Comparison of ENCODE assay signal across 11 cellular contexts in the genomic region with DNA sequence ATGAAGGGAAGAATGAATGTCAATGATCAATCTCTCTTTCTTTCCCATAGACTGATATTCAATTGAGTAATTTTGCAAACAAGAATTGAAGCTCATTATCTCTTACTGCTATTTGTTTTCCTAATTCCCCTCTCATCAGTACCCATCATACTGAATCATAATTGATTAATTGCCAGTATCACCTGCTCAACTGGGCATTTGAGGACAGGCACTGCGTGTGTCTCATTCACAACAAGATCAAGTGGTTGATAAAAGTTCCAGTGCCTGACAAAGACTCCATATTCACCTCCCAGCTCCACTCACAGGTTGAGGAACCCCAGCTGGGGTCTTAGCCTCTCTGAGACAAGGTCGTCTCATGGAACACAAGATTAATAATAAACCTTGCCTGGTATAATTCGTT.
"Had no signal": no experiment of that assay in that cellular context is flagged by ENCODE, and none has a peak within 500 bp of the region (broad histone marks: within the 10 kb centered on the region; RNA-seq: fewer than 3 reads in every experiment).

No MANE protein-coding gene starts in this region.

- H3K4me3 ChIP-seq: GM23248, GM23338, HAP-1 had no signal

- H3K36me3 ChIP-seq: HAP-1 had no signal

- H3K27ac ChIP-seq: GM23248 had no signal

- FAIRE-seq: H1, H54 had no signal

- H3K9ac ChIP-seq: GM23248 had no signal

- ATAC-seq: GM23338, HCT116 had no signal

- H3K4me2 ChIP-seq: GM23338 had no signal

- DNase-seq: GM23248, GOT3, H7, H9, HCEC 1CT, HFFc6 had no signal

- H3K4me1 ChIP-seq: HAP-1 had no signal

- H2AFZ ChIP-seq: GM23248, GM23338 had no signal
